18 cellular contexts compared by ENCODE assay signal in the genomic region with DNA sequence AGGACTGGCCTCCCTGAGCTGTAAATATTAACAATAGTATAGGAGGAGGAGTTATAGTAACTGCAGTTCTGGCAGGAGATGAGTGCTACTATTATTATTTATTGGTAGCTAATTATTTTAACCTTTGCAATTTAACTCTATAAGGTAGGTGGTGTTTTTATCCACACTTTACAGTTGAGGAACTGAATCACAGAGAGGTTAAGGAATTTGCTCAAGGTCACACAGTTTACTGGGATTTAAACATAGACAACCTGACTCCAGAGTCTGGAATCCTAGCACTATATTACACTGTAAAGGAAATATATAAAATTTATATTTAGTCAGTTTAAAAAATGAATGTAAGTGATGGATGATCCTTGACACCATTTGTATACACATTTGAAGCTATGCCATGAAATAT. TPM values are rescaled to one million over a fixed set of nuclear protein-coding genes. Genes with fewer than 3 reads are reported as not detected.
DNase-seq lines count a peak whose midpoint lies in the region; ATAC-seq and TF ChIP-seq lines count a peak whose summit lies in the region.
"Had no signal": no experiment of that assay in that cellular context is flagged by ENCODE, and none has a peak within 500 bp of the region (broad histone marks: within the 10 kb centered on the region; RNA-seq: fewer than 3 reads in every experiment).

No MANE protein-coding gene starts in this region.

- peaks cover 68% of the 10 kb centered on the region for H3K27me3 Mint-ChIP-seq in activated naive CD4-positive, alpha-beta T cell treated with anti-CD3 and anti-CD28 coated beads, Interleukin-2, amount 10 ng/mL, durations not matched to agents 7 days and 5 days
- H3K27me3 Mint-ChIP-seq in activated B cell treated with CpG ODN at 0.5 μM for 24 hours (peaks cover 18% of the 10 kb centered on the region), immature natural killer cell (ENCODE audit: low read depth in 3 of 3) (peaks cover 4 to 20% (median 14%) of the 10 kb centered on the region in 3 donors), CD14-positive monocyte (ENCODE audit: low read depth in 3 of 3) (peaks cover 45 to 69% (median 56%) of the 10 kb centered on the region in 3 donors)

- H3K4me3 Mint-ChIP-seq in activated naive CD4-positive, alpha-beta T cell treated with anti-CD3 and anti-CD28 coated beads, Interleukin-2, amount 10 ng/mL, durations not matched to agents 7 days and 5 days: peak overlapping the region; percentile 51
- peak overlapping the region; percentile 13 for H3K4me3 Mint-ChIP-seq in activated B cell treated with CpG ODN at 0.5 μM for 24 hours
- peak overlapping the region; percentile 47 to 64 (median 64) for H3K4me3 Mint-ChIP-seq in immature natural killer cell
- H3K4me3 Mint-ChIP-seq in CD14-positive monocyte: peak overlapping the region in 1 of 2 donors; percentile 81

- no peak for TF ChIP-seq CTCF in activated B cell treated with CpG ODN at 0.5 μM for 24 hours (IDR thresholded peaks at IDR 0.05)
- no peak for TF ChIP-seq CTCF in upper lobe of right lung (IDR thresholded peaks at IDR 0.05)
- no peak for TF ChIP-seq CTCF in CD14-positive monocyte (IDR thresholded peaks at IDR 0.05)

- peaks cover 16% of the 10 kb centered on the region for H3K4me1 Mint-ChIP-seq in activated naive CD4-positive, alpha-beta T cell treated with anti-CD3 and anti-CD28 coated beads, Interleukin-2, amount 10 ng/mL, durations not matched to agents 7 days and 5 days
- peaks cover 14% of the 10 kb centered on the region for H3K4me1 Mint-ChIP-seq in activated B cell treated with CpG ODN at 0.5 μM for 24 hours
- H3K4me1 Mint-ChIP-seq in immature natural killer cell: peaks cover 12 to 16% of the 10 kb centered on the region in 2 donors
- peaks cover 15% of the 10 kb centered on the region for H3K4me1 Mint-ChIP-seq in CD14-positive monocyte

- no peaks in the 10 kb centered on the region for H3K36me3 Mint-ChIP-seq in activated naive CD4-positive, alpha-beta T cell treated with anti-CD3 and anti-CD28 coated beads, Interleukin-2, amount 10 ng/mL, durations not matched to agents 7 days and 5 days
- H3K36me3 Mint-ChIP-seq in activated B cell treated with CpG ODN at 0.5 μM for 24 hours (ENCODE audit: low read depth) (no peaks in the 10 kb centered on the region), immature natural killer cell (no peaks in the 10 kb centered on the region), CD14-positive monocyte (peaks cover 0 to 4% of the 10 kb centered on the region in 2 donors)

- H3K27me3 ChIP-seq in upper lobe of right lung: no peaks in the 10 kb centered on the region
- H3K27me3 ChIP-seq: SJCRH30 had no signal

- ATAC-seq in activated B cell treated with CpG ODN at 0.5 μM for 24 hours (ENCODE audit: low read depth): no peak
- no peak for ATAC-seq in upper lobe of right lung
- ATAC-seq: left ventricle myocardium superior had no signal

- CTCF ChIA-PET in activated naive CD4-positive, alpha-beta T cell treated with anti-CD3 and anti-CD28 coated beads, Interleukin-2, amount 10 ng/mL, durations not matched to agents 7 days and 5 days (lab: Charles Lee): no interaction called here
- CTCF ChIA-PET in activated B cell treated with CpG ODN at 0.5 μM for 24 hours (lab: Charles Lee): interaction anchor here (1.3 to 2.1 kb wide), 2 partner anchors 12 to 41 kb away, joined by 3 to 9 read pairs; no protein-coding TSS in a partner anchor

- H3K4me3 ChIP-seq in upper lobe of right lung: peak overlapping the region; percentile 73

- H3K9me3 ChIP-seq in upper lobe of right lung: no peaks in the 10 kb centered on the region
- H3K9me3 ChIP-seq: SJCRH30 had no signal

- no peaks in the 10 kb centered on the region for H3K9me3 Mint-ChIP-seq in activated naive CD4-positive, alpha-beta T cell treated with anti-CD3 and anti-CD28 coated beads, Interleukin-2, amount 10 ng/mL, durations not matched to agents 7 days and 5 days
- H3K9me3 Mint-ChIP-seq in activated B cell treated with CpG ODN at 0.5 μM for 24 hours (no peaks in the 10 kb centered on the region), immature natural killer cell (no peaks in the 10 kb centered on the region), CD14-positive monocyte (peaks cover 0 to 7% (median 0%) of the 10 kb centered on the region in 7 donors)

- H3K36me3 ChIP-seq in upper lobe of right lung: no peaks in the 10 kb centered on the region
- H3K36me3 ChIP-seq: SJCRH30 had no signal

- H3K4me1 ChIP-seq in upper lobe of right lung: peaks cover 5% of the 10 kb centered on the region

- no peak overlapping the region for H3K27ac ChIP-seq in upper lobe of right lung
- H3K27ac ChIP-seq: GM23248, SJCRH30 had no signal

- intact Hi-C loops in activated B cell treated with CpG ODN at 0.5 μM for 24 hours (cut with micrococcal nuclease) (no loop called here), upper lobe of right lung (cut with DNase I) (no loop called here), CD14-positive monocyte (cut with micrococcal nuclease) (no loop called here)

- no peak overlapping the region for H3K27ac Mint-ChIP-seq in activated naive CD4-positive, alpha-beta T cell treated with anti-CD3 and anti-CD28 coated beads, Interleukin-2, amount 10 ng/mL, durations not matched to agents 7 days and 5 days
- no peak overlapping the region for H3K27ac Mint-ChIP-seq in activated B cell treated with CpG ODN at 0.5 μM for 24 hours
- H3K27ac Mint-ChIP-seq in immature natural killer cell: no peak overlapping the region
- no peak overlapping the region for H3K27ac Mint-ChIP-seq in CD14-positive monocyte

- no peak for DNase-seq in activated naive CD4-positive, alpha-beta T cell treated with anti-CD3 and anti-CD28 coated beads, Interleukin-2, amount 10 ng/mL, durations not matched to agents 7 days and 5 days
- no peak for DNase-seq in activated naive CD4-positive, alpha-beta T cell treated with Interleukin-2 at 50 U/mL for 16 hours
- no peak for DNase-seq in activated B cell treated with CpG ODN at 0.5 μM for 24 hours
- no peak for DNase-seq in immature natural killer cell
- DNase-seq in upper lobe of right lung: no peak
- no peak for DNase-seq in activated gamma-delta T cell (lab: John Stamatoyannopoulos, UW)
- DNase-seq in CD14-positive monocyte (ENCODE audit: low spot score): no peak
- no peak for DNase-seq in SW 1271 (lab: John Stamatoyannopoulos, UW)
- DNase-seq: anterior cingulate cortex; GM23248; left ventricle myocardium superior; MV-4-11; NCI-H2171; occipital lobe; SJCRH30; stimulated activated naive CD4-positive, alpha-beta T cell had no signal

- POLR2A ChIA-PET in activated B cell treated with CpG ODN at 0.5 μM for 24 hours (lab: Charles Lee): no interaction called here

RNA-seq across cellular contexts. Expression of gene ERICH2, which starts 2.1 kb away (rescaled TPM):
- total RNA-seq in activated B cell treated with CpG ODN at 0.5 μM for 24 hours: not detected in 2 replicates
- polyA plus RNA-seq in immature natural killer cell: not detected
- 5.6 TPM for total RNA-seq in upper lobe of right lung
- polyA plus RNA-seq in CD14-positive monocyte: not detected
- total RNA-seq: dermis microvascular lymphatic vessel endothelial cell, GM23248, occipital lobe had no signal
- polyA plus RNA-seq: fibroblast of lung, GM23248 had no signal

RNA-seq across cellular contexts. Expression of gene GAD1, which starts 44.4 kb away (rescaled TPM):
- not detected in 2 replicates for total RNA-seq in activated B cell treated with CpG ODN at 0.5 μM for 24 hours
- not detected for polyA plus RNA-seq in immature natural killer cell
- not detected for total RNA-seq in upper lobe of right lung
- not detected for polyA plus RNA-seq in CD14-positive monocyte
- total RNA-seq: left ventricle myocardium superior had no signal

RNA-seq across cellular contexts. Expression of gene SP5, which starts 57.2 kb away (rescaled TPM):
- not detected in 2 replicates for total RNA-seq in activated B cell treated with CpG ODN at 0.5 μM for 24 hours
- not detected for polyA plus RNA-seq in immature natural killer cell
- 2.5 TPM for total RNA-seq in upper lobe of right lung
- not detected for polyA plus RNA-seq in CD14-positive monocyte
- total RNA-seq: dermis microvascular lymphatic vessel endothelial cell, GM23248, SJCRH30 had no signal
- polyA plus RNA-seq: fibroblast of lung, GM23248 had no signal
